Comparison of ENCODE assay signal across 1 cellular context in the genomic region with DNA sequence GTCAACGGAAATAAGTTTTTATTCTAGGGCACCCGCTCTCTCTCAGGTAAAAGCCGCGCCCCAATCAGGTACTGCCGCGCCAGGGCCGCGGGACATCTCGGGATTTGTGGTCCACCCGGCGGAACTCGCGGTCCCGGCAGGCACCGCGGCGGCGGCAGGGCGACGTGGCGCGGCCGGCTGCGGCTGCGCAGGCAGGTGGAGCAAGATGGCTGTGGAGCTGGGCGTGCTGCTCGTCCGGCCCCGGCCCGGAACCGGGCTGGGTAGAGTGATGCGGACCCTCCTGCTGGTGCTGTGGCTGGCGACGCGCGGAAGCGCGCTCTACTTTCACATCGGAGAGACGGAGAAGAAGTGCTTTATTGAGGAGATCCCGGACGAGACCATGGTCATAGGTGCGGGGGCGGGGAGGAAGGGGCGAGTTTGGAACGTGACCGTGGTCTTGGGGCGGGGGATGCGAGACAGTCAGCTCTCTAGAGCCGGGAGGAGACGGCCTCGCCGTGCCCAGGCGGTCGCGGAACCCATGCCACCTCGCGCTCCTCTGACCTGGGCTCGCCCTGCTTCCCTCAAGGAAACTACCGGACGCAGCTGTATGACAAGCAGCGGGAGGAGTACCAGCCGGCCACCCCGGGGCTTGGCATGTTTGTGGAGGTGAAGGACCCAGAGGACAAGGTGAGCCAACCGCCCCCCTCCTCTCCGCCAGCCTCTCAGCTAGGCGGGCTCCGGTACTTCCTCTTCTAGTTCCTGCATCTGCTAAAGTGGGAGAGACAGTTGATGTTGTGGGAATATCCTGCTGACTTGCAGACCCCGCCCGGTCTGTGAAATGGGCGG.
A peak's percentile ranks its signal among the peaks of the same experiment; 100 is the strongest.
TF ChIP-seq lines count a peak whose summit lies in the region.

A gene (plus strand): TSS at position 194 of the 825 bp plus-strand sequence. CDS start 12 bp downstream, at position 206.

TF ChIP-seq in K562, 482 proteins besides CTCF, POLR2A, EP300 and RAD21 (continued from another document and continues in another):
- TF ChIP-seq, protein P1, sequence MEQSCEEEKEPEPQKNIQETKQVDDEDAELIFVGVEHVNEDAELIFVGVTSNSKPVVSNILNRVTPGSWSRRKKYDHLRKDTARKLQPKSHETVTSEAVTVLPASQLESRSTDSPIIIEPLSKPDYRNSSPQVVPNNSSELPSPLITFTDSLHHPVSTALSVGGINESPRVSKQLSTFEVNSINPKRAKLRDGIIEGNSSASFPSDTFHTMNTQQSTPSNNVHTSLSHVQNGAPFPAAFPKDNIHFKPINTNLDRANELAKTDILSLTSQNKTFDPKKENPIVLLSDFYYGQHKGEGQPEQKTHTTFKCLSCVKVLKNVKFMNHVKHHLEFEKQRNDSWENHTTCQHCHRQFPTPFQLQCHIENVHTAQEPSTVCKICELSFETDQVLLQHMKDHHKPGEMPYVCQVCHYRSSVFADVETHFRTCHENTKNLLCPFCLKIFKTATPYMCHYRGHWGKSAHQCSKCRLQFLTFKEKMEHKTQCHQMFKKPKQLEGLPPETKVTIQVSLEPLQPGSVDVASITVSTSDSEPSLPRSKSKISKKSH (CRISPR knock-in tag; IDR thresholded peaks at IDR 0.05) = no peak
- peak; percentile 77 to 78 for TF ChIP-seq SIX5 (IDR thresholded peaks at IDR 0.05; ENCODE audit: borderline replicate concordance in 1 of 2, insufficient read depth in 1 of 2, low read depth in 1 of 2, low read length in 2 of 2)
- no peak for TF ChIP-seq RBM15 (IDR thresholded peaks at IDR 0.05; ENCODE audit: insufficient read depth, low read length)
- TF ChIP-seq HDAC6 (IDR thresholded peaks at IDR 0.05; ENCODE audit: low read depth, low read length) = no peak
- TF ChIP-seq MYC (IDR thresholded peaks at IDR 0.05; ENCODE audit: low read depth, low read length) = peak; percentile 81
- 0 out of 2 replicates have a peak, but pooled peaks have one; percentile 32 for TF ChIP-seq MYC (CRISPR knock-in tag; IDR thresholded peaks at IDR 0.05; ENCODE audit: borderline replicate concordance, low read depth)
- no peak for TF ChIP-seq SIRT6 (IDR thresholded peaks at IDR 0.05; ENCODE audit: low read depth, low read length)
- no peak for TF ChIP-seq KAT2B (IDR thresholded peaks at IDR 0.05; ENCODE audit: low read depth, low read length)
- TF ChIP-seq NR2C2 (CRISPR knock-in tag; IDR thresholded peaks at IDR 0.05) = no peak
- peak; percentile 55; the same call in 1 of the 2 replicates for TF ChIP-seq NR2C2 (tag; IDR thresholded peaks at IDR 0.05)
- TF ChIP-seq HDGF (IDR thresholded peaks at IDR 0.05) = no peak
- no peak for TF ChIP-seq IFI16 (CRISPR knock-in tag; IDR thresholded peaks at IDR 0.05)
- no peak for TF ChIP-seq ZNF239 (CRISPR knock-in tag; IDR thresholded peaks at IDR 0.05)
- peak in 1 of 2 experiments; percentile 68; a peak in 1 of 4 replicates for TF ChIP-seq TEAD1 (CRISPR knock-in tag; IDR thresholded peaks at IDR 0.05)
- TF ChIP-seq, protein P2, sequence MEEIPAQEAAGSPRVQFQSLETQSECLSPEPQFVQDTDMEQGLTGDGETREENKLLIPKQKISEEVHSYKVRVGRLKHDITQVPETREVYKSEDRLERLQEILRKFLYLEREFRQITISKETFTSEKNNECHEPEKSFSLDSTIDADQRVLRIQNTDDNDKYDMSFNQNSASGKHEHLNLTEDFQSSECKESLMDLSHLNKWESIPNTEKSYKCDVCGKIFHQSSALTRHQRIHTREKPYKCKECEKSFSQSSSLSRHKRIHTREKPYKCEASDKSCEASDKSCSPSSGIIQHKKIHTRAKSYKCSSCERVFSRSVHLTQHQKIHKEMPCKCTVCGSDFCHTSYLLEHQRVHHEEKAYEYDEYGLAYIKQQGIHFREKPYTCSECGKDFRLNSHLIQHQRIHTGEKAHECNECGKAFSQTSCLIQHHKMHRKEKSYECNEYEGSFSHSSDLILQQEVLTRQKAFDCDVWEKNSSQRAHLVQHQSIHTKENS (CRISPR knock-in tag; IDR thresholded peaks at IDR 0.05) = no peak
- TF ChIP-seq, protein P3, sequence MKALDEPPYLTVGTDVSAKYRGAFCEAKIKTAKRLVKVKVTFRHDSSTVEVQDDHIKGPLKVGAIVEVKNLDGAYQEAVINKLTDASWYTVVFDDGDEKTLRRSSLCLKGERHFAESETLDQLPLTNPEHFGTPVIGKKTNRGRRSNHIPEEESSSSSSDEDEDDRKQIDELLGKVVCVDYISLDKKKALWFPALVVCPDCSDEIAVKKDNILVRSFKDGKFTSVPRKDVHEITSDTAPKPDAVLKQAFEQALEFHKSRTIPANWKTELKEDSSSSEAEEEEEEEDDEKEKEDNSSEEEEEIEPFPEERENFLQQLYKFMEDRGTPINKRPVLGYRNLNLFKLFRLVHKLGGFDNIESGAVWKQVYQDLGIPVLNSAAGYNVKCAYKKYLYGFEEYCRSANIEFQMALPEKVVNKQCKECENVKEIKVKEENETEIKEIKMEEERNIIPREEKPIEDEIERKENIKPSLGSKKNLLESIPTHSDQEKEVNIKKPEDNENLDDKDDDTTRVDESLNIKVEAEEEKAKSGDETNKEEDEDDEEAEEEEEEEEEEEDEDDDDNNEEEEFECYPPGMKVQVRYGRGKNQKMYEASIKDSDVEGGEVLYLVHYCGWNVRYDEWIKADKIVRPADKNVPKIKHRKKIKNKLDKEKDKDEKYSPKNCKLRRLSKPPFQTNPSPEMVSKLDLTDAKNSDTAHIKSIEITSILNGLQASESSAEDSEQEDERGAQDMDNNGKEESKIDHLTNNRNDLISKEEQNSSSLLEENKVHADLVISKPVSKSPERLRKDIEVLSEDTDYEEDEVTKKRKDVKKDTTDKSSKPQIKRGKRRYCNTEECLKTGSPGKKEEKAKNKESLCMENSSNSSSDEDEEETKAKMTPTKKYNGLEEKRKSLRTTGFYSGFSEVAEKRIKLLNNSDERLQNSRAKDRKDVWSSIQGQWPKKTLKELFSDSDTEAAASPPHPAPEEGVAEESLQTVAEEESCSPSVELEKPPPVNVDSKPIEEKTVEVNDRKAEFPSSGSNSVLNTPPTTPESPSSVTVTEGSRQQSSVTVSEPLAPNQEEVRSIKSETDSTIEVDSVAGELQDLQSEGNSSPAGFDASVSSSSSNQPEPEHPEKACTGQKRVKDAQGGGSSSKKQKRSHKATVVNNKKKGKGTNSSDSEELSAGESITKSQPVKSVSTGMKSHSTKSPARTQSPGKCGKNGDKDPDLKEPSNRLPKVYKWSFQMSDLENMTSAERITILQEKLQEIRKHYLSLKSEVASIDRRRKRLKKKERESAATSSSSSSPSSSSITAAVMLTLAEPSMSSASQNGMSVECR (CRISPR knock-in tag; IDR thresholded peaks at IDR 0.05) = peak; percentile 58
- peak; percentile 97 for TF ChIP-seq EGR1 (conservative IDR thresholded peaks at IDR 0.05)
- TF ChIP-seq, protein P4, sequence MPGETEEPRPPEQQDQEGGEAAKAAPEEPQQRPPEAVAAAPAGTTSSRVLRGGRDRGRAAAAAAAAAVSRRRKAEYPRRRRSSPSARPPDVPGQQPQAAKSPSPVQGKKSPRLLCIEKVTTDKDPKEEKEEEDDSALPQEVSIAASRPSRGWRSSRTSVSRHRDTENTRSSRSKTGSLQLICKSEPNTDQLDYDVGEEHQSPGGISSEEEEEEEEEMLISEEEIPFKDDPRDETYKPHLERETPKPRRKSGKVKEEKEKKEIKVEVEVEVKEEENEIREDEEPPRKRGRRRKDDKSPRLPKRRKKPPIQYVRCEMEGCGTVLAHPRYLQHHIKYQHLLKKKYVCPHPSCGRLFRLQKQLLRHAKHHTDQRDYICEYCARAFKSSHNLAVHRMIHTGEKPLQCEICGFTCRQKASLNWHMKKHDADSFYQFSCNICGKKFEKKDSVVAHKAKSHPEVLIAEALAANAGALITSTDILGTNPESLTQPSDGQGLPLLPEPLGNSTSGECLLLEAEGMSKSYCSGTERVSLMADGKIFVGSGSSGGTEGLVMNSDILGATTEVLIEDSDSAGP (CRISPR knock-in tag; IDR thresholded peaks at IDR 0.05) = 0 out of 2 replicates have a peak, but pooled peaks have one; percentile 62
- TF ChIP-seq, protein P5, sequence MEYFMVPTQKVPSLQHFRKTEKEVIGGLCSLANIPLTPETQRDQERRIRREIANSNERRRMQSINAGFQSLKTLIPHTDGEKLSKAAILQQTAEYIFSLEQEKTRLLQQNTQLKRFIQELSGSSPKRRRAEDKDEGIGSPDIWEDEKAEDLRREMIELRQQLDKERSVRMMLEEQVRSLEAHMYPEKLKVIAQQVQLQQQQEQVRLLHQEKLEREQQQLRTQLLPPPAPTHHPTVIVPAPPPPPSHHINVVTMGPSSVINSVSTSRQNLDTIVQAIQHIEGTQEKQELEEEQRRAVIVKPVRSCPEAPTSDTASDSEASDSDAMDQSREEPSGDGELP (CRISPR knock-in tag; IDR thresholded peaks at IDR 0.05; ENCODE audit: borderline replicate concordance) = peak; percentile 66
- TF ChIP-seq SREBF1 (IDR thresholded peaks at IDR 0.05; ENCODE audit: borderline replicate concordance, low read depth, low read length) = no peak
- TF ChIP-seq, protein P6, sequence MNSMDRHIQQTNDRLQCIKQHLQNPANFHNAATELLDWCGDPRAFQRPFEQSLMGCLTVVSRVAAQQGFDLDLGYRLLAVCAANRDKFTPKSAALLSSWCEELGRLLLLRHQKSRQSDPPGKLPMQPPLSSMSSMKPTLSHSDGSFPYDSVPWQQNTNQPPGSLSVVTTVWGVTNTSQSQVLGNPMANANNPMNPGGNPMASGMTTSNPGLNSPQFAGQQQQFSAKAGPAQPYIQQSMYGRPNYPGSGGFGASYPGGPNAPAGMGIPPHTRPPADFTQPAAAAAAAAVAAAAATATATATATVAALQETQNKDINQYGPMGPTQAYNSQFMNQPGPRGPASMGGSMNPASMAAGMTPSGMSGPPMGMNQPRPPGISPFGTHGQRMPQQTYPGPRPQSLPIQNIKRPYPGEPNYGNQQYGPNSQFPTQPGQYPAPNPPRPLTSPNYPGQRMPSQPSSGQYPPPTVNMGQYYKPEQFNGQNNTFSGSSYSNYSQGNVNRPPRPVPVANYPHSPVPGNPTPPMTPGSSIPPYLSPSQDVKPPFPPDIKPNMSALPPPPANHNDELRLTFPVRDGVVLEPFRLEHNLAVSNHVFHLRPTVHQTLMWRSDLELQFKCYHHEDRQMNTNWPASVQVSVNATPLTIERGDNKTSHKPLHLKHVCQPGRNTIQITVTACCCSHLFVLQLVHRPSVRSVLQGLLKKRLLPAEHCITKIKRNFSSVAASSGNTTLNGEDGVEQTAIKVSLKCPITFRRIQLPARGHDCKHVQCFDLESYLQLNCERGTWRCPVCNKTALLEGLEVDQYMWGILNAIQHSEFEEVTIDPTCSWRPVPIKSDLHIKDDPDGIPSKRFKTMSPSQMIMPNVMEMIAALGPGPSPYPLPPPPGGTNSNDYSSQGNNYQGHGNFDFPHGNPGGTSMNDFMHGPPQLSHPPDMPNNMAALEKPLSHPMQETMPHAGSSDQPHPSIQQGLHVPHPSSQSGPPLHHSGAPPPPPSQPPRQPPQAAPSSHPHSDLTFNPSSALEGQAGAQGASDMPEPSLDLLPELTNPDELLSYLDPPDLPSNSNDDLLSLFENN (IDR thresholded peaks at IDR 0.05; ENCODE audit: low read depth in 2 of 2, low read length in 2 of 2) = no peak
- no peak for TF ChIP-seq ZNF175 (CRISPR knock-in tag; IDR thresholded peaks at IDR 0.05; ENCODE audit: low read depth)
- TF ChIP-seq, protein P7, sequence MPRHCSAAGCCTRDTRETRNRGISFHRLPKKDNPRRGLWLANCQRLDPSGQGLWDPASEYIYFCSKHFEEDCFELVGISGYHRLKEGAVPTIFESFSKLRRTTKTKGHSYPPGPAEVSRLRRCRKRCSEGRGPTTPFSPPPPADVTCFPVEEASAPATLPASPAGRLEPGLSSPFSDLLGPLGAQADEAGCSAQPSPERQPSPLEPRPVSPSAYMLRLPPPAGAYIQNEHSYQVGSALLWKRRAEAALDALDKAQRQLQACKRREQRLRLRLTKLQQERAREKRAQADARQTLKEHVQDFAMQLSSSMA (CRISPR knock-in tag; IDR thresholded peaks at IDR 0.05) = no peak
- no peak for TF ChIP-seq SMAD2 (IDR thresholded peaks at IDR 0.05; ENCODE audit: low read depth, low read length)
- no peak for TF ChIP-seq PPARD (CRISPR knock-in tag; IDR thresholded peaks at IDR 0.05)
- TF ChIP-seq, protein P8, sequence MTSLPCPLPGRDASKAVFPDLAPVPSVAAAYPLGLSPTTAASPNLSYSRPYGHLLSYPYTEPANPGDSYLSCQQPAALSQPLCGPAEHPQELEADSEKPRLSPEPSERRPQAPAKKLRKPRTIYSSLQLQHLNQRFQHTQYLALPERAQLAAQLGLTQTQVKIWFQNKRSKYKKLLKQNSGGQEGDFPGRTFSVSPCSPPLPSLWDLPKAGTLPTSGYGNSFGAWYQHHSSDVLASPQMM (CRISPR knock-in tag; IDR thresholded peaks at IDR 0.05) = no peak
- TF ChIP-seq CBFA2T3 (IDR thresholded peaks at IDR 0.05) = no peak
- TF ChIP-seq, protein P9, sequence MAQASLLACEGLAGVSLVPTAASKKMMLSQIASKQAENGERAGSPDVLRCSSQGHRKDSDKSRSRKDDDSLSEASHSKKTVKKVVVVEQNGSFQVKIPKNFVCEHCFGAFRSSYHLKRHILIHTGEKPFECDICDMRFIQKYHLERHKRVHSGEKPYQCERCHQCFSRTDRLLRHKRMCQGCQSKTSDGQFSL (CRISPR knock-in tag; IDR thresholded peaks at IDR 0.05) = peak; percentile 91
- TF ChIP-seq, protein P9 (tag; IDR thresholded peaks at IDR 0.05) = peak in 1 of 2 experiments; percentile 61; a peak in 1 of 4 replicates
- no peak for TF ChIP-seq ZNF174 (CRISPR knock-in tag; IDR thresholded peaks at IDR 0.05)
- TF ChIP-seq, protein P10, sequence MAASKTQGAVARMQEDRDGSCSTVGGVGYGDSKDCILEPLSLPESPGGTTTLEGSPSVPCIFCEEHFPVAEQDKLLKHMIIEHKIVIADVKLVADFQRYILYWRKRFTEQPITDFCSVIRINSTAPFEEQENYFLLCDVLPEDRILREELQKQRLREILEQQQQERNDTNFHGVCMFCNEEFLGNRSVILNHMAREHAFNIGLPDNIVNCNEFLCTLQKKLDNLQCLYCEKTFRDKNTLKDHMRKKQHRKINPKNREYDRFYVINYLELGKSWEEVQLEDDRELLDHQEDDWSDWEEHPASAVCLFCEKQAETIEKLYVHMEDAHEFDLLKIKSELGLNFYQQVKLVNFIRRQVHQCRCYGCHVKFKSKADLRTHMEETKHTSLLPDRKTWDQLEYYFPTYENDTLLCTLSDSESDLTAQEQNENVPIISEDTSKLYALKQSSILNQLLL (CRISPR knock-in tag; IDR thresholded peaks at IDR 0.05; ENCODE audit: borderline replicate concordance) = no peak
- no peak for TF ChIP-seq ZNF165 (CRISPR knock-in tag; IDR thresholded peaks at IDR 0.05; ENCODE audit: borderline replicate concordance)
- no peak for TF ChIP-seq BCOR (IDR thresholded peaks at IDR 0.05)
- TF ChIP-seq ZNF79 (CRISPR knock-in tag; IDR thresholded peaks at IDR 0.05; ENCODE audit: low read depth) = no peak
- TF ChIP-seq ASH1L (IDR thresholded peaks at IDR 0.05; ENCODE audit: borderline replicate concordance, low read depth, partially characterized antibody) = no peak
- no peak for TF ChIP-seq FIP1L1 (IDR thresholded peaks at IDR 0.05; ENCODE audit: low read depth, low read length, poor library complexity, severe bottlenecking)
- no peak for TF ChIP-seq TCF7L2 (IDR thresholded peaks at IDR 0.05; ENCODE audit: low read depth, low read length)
- TF ChIP-seq, protein P11, sequence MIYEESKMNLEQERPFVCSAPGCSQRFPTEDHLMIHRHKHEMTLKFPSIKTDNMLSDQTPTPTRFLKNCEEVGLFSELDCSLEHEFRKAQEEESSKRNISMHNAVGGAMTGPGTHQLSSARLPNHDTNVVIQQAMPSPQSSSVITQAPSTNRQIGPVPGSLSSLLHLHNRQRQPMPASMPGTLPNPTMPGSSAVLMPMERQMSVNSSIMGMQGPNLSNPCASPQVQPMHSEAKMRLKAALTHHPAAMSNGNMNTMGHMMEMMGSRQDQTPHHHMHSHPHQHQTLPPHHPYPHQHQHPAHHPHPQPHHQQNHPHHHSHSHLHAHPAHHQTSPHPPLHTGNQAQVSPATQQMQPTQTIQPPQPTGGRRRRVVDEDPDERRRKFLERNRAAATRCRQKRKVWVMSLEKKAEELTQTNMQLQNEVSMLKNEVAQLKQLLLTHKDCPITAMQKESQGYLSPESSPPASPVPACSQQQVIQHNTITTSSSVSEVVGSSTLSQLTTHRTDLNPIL (CRISPR knock-in tag; IDR thresholded peaks at IDR 0.05) = no peak
- TF ChIP-seq SMARCA4 (IDR thresholded peaks at IDR 0.05) = no peak
